In genomic region chr21:44464351-44464750, GRCh38 we compare ENCODE assay signal across 1 cellular context.
TF ChIP-seq lines count a peak whose summit lies in the region.

No MANE protein-coding gene starts in this region.

TF ChIP-seq in WTC11, 78 proteins besides CTCF, POLR2A, EP300 and RAD21 (continued from another document):
- no peak for TF ChIP-seq ZBTB43 (CRISPR knock-in tag; IDR thresholded peaks at IDR 0.05)
- TF ChIP-seq E2F1 (CRISPR knock-in tag; IDR thresholded peaks at IDR 0.05), result no peak
- no peak for TF ChIP-seq PREB (CRISPR knock-in tag; IDR thresholded peaks at IDR 0.05; ENCODE audit: borderline replicate concordance)
TF ChIP-seq in WTC11: peak in this region for 0.
